ENCODE assay signal across 8 cellular contexts in the genomic region with DNA sequence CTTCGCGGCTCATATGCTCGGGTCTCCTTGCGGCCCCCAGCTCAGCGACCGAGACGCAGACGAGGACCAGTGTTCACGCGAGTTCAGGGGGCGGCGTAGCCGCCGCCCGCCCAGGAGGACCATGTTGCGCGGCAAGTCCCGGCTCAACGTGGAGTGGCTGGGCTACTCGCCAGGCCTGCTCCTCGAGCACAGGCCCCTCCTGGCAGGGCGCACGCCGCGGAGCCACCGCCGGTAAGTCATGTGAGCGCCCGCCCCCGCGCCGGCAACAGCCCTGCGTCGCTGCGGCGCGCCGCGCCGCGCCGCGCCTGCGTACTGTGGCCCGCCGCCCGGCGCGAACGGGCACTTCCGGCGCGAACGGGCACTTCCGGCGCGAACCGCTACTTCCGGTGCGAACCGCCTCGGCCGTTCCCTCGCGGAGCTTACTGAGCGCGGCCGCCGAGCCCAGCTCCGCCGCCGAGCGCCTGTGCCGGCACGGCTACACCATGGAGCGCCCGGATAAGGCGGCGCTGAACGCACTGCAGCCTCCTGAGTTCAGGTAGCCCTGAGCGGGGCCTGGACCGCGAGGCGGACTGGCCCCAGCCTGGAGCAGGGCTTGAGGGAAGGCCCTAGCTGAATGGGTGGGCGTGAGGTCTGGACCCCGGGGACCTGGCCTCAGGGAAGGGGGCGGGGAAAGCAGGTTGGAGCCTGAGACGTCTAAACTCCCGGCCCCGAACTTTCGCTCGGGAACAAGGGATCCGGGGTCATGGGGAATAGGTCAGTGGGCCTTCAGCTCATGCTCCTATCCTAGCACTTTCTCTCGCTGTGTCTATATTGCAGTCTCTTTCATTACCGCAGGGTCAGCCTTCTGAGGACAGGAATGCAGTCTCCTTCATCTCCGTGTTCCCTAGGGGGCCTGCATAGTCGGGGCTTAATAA. TPM values are rescaled to one million over a fixed set of nuclear protein-coding genes. Genes with fewer than 3 reads are reported as not detected.
DNase-seq lines count a peak whose midpoint lies in the region; ATAC-seq and TF ChIP-seq lines count a peak whose summit lies in the region.

Gene VMA21 (plus strand): TSS at position 380 of the 914 bp plus-strand sequence. CDS start 103 bp downstream, at position 483.

- peak within 1 kb of the TSS; percentile 87 for H3K4me3 Mint-ChIP-seq in activated B cell treated with CpG ODN at 0.5 μM for 24 hours

- no peak for TF ChIP-seq CTCF in AG04449 (IDR thresholded peaks at IDR 0.05; ENCODE audit: insufficient read depth, low read length, missing control alignments)
- no peak for TF ChIP-seq CTCF in activated B cell treated with CpG ODN at 0.5 μM for 24 hours (IDR thresholded peaks at IDR 0.05)
- TF ChIP-seq CTCF in cardiac fibroblast (IDR thresholded peaks at IDR 0.05; ENCODE audit: low read depth, low read length), result no peak

- peaks cover 5% of the 10 kb centered on the region for H3K36me3 Mint-ChIP-seq in activated B cell treated with CpG ODN at 0.5 μM for 24 hours (ENCODE audit: low read depth)

- no peaks in the 10 kb centered on the region for H3K9me3 Mint-ChIP-seq in activated B cell treated with CpG ODN at 0.5 μM for 24 hours

- CTCF ChIA-PET in AG04449 (lab: Yijun Ruan, JAX), result no interaction called here
- CTCF ChIA-PET in activated B cell treated with CpG ODN at 0.5 μM for 24 hours (lab: Charles Lee), result no interaction called here

- ATAC-seq in GM18868 (IDR thresholded peaks at IDR 0.05; ENCODE audit: unreplicated experiment) (peak; percentile 82), HG03103 (IDR thresholded peaks at IDR 0.05; ENCODE audit: low read depth, unreplicated experiment) (peak; percentile 73), activated B cell treated with CpG ODN at 0.5 μM for 24 hours (ENCODE audit: low read depth) (peak; percentile 87)

- H3K27me3 Mint-ChIP-seq in activated B cell treated with CpG ODN at 0.5 μM for 24 hours, result no peaks in the 10 kb centered on the region

- peaks cover 43% of the 10 kb centered on the region for H3K4me1 Mint-ChIP-seq in activated B cell treated with CpG ODN at 0.5 μM for 24 hours

- intact Hi-C loops in activated B cell treated with CpG ODN at 0.5 μM for 24 hours (cut with micrococcal nuclease), result loop anchor here (2.0 to 5.0 kb wide), 7 partner anchors 414 to 1765 kb away; partner anchors contain the start of genes CD99L2, CETN2, EOLA2 and HMGB3

- H3K4me3 ChIP-seq in AG04449 (ENCODE audit: low read depth, low read length), result peak within 1 kb of the TSS; percentile 81
- peak within 1 kb of the TSS; percentile 84 for H3K4me3 ChIP-seq in cardiac fibroblast (replicated peaks in 1 of 2; ENCODE audit: low read depth in 2 of 2, low read length in 2 of 2)

- DNase-seq in AG04449 (ENCODE audit: low read depth, low spot score), result peak; percentile 17
- DNase-seq in NCI-H2196 (lab: John Stamatoyannopoulos, UW; ENCODE audit: unreplicated experiment), result peak; percentile 82
- DNase-seq in activated B cell treated with CpG ODN at 0.5 μM for 24 hours, result peak; percentile 79
- DNase-seq in cardiac fibroblast (ENCODE audit: low read depth in 2 of 2), result peak; percentile 80 to 94
- DNase-seq in islet precursor cell, result peak; percentile 86
- DNase-seq in stimulated activated CD4-positive, alpha-beta T cell treated with anti-CD3 and anti-CD28 coated beads, Interleukin-12 subunit alpha, Interleukin-12 subunit beta, amount 100 ng/mL, for 4 hours, result peak; percentile 78

- H3K27ac Mint-ChIP-seq in activated B cell treated with CpG ODN at 0.5 μM for 24 hours, result peak within 1 kb of the TSS; percentile 95

- POLR2A ChIA-PET in AG04449 (lab: Yijun Ruan, JAX), result interaction anchor here (0.6 to 1.1 kb wide), 3 partner anchors 12 to 244 kb away, joined by 3 to 5 read pairs (median 4); no protein-coding TSS in a partner anchor
- POLR2A ChIA-PET in activated B cell treated with CpG ODN at 0.5 μM for 24 hours (lab: Charles Lee), result interaction anchor here (0.7 to 1.7 kb wide), 4 partner anchors 12 to 1856 kb away, joined by 3 to 7 read pairs (median 5); partner anchors contain the start of genes CETN2, EOLA1 and NSDHL

RNA-seq across cellular contexts. Expression of gene VMA21, which starts in this region (rescaled TPM):
- total RNA-seq in activated B cell treated with CpG ODN at 0.5 μM for 24 hours, result 26.1 and 26.5 TPM in 2 replicates

Comparison
In these comparisons a context has a peak if more than half of its experiments do, and no peak if none do; other contexts are left out.
1. Peak in every context shown above with its lines: DNase-seq, ATAC-seq and H3K4me3 ChIP-seq.
2. DNase-seq: peak in every context shown above with its lines; median percentile 87 in cardiac fibroblast; 86 in islet precursor cell; 82 in NCI-H2196; 79 in activated B cell treated with CpG ODN at 0.5 μM for 24 hours; 78 in stimulated activated CD4-positive, alpha-beta T cell treated with anti-CD3 and anti-CD28 coated beads, Interleukin-12 subunit alpha, Interleukin-12 subunit beta, amount 100 ng/mL, for 4 hours; 17 in AG04449.